ENCODE assay signal across 1 cellular context in the genomic region with DNA sequence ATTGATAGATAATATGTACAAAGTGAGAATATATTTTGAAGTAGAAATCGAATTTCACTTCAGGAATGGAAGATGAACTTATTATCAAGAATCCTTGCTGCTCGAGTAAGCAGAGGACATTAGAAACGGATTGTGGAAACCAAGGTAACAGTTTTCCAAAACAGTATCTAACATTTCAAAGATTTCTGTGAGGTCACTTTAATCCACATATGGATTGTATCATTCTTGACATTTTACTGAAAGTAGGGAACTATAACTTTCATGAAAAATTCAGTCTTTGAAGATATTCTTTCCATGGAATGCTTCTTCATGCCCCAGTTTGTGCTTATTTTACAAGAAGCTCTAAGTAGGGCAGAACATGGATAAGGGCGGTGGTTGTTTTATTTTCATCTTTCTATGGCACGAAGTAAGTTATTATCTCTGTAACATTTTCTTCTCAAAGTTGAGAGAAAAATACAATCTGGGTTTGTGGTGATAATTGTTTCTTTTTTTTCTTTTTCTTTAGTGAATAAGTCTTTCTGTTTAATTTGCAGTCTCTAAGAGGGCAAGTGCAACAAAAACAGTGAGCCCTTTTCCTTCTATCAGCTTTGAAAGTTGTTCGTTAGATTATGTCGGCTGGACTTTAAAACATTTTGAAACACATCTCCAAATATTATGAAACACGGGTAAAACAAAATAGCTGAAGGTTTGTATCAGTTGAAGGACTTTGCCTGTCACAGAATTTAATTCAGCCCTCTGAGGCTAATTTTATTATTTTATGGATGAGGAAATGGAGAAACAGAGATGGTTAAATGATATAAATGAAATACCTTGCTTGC.
TF ChIP-seq lines count a peak whose summit lies in the region.

No MANE protein-coding gene starts in this region.

TF ChIP-seq in liver, 16 proteins besides CTCF, POLR2A, EP300 and RAD21 (continued from another document):
- TF ChIP-seq RXRA (IDR thresholded peaks at IDR 0.05) (peak; percentile 23 to 54), TAF1 (conservative IDR thresholded peaks at IDR 0.05) (peak; percentile 45), JUND (IDR thresholded peaks at IDR 0.05) (peak in 1 of 2 donors; percentile 36), FOXA1 (IDR thresholded peaks at IDR 0.05) (no peak), FOXA2 (IDR thresholded peaks at IDR 0.05) (no peak), GABPA (IDR thresholded peaks at IDR 0.05 in 1 of 2, conservative IDR thresholded peaks at IDR 0.05 in 1 of 2) (no peak), NR2F2 (IDR thresholded peaks at IDR 0.05) (no peak), SP1 (IDR thresholded peaks at IDR 0.05) (peak; percentile 52), YY1 (IDR thresholded peaks at IDR 0.05) (peak; percentile 68), HNF4A (conservative IDR thresholded peaks at IDR 0.05) (peak; percentile 89 to 91), EGR1 (IDR thresholded peaks at IDR 0.05; ENCODE audit: low read depth in 2 of 2) (no peak), HNF4G (IDR thresholded peaks at IDR 0.05) (peak; percentile 54)
- TF ChIP-seq, protein P1, sequence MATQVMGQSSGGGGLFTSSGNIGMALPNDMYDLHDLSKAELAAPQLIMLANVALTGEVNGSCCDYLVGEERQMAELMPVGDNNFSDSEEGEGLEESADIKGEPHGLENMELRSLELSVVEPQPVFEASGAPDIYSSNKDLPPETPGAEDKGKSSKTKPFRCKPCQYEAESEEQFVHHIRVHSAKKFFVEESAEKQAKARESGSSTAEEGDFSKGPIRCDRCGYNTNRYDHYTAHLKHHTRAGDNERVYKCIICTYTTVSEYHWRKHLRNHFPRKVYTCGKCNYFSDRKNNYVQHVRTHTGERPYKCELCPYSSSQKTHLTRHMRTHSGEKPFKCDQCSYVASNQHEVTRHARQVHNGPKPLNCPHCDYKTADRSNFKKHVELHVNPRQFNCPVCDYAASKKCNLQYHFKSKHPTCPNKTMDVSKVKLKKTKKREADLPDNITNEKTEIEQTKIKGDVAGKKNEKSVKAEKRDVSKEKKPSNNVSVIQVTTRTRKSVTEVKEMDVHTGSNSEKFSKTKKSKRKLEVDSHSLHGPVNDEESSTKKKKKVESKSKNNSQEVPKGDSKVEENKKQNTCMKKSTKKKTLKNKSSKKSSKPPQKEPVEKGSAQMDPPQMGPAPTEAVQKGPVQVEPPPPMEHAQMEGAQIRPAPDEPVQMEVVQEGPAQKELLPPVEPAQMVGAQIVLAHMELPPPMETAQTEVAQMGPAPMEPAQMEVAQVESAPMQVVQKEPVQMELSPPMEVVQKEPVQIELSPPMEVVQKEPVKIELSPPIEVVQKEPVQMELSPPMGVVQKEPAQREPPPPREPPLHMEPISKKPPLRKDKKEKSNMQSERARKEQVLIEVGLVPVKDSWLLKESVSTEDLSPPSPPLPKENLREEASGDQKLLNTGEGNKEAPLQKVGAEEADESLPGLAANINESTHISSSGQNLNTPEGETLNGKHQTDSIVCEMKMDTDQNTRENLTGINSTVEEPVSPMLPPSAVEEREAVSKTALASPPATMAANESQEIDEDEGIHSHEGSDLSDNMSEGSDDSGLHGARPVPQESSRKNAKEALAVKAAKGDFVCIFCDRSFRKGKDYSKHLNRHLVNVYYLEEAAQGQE (IDR thresholded peaks at IDR 0.05), result peak; percentile 47
- TF ChIP-seq, protein P2, sequence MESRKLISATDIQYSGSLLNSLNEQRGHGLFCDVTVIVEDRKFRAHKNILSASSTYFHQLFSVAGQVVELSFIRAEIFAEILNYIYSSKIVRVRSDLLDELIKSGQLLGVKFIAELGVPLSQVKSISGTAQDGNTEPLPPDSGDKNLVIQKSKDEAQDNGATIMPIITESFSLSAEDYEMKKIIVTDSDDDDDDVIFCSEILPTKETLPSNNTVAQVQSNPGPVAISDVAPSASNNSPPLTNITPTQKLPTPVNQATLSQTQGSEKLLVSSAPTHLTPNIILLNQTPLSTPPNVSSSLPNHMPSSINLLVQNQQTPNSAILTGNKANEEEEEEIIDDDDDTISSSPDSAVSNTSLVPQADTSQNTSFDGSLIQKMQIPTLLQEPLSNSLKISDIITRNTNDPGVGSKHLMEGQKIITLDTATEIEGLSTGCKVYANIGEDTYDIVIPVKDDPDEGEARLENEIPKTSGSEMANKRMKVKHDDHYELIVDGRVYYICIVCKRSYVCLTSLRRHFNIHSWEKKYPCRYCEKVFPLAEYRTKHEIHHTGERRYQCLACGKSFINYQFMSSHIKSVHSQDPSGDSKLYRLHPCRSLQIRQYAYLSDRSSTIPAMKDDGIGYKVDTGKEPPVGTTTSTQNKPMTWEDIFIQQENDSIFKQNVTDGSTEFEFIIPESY (IDR thresholded peaks at IDR 0.05), result peak; percentile 48
- TF ChIP-seq, protein P3, sequence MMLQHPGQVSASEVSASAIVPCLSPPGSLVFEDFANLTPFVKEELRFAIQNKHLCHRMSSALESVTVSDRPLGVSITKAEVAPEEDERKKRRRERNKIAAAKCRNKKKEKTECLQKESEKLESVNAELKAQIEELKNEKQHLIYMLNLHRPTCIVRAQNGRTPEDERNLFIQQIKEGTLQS (IDR thresholded peaks at IDR 0.05), result peak; percentile 44
